Comparison of ENCODE assay signal across 25 cellular contexts in genomic region chr11:97856666-97857065, GRCh38.
A peak's percentile ranks its signal among the peaks of the same experiment; 100 is the strongest.
DNase-seq lines count a peak whose midpoint lies in the region; ATAC-seq and TF ChIP-seq lines count a peak whose summit lies in the region.
"Had no signal": no experiment of that assay in that cellular context is flagged by ENCODE, and none has a peak within 500 bp of the region (broad histone marks: within the 10 kb centered on the region; RNA-seq: fewer than 3 reads in every experiment).

No MANE protein-coding gene starts in this region.

- peaks cover 2% of the 10 kb centered on the region for H3K27me3 Mint-ChIP-seq in glutamatergic neuron (ENCODE audit: unreplicated experiment)
- H3K27me3 Mint-ChIP-seq: IgD-negative memory B cell had no signal

- no peaks in the 10 kb centered on the region for H3K79me2 ChIP-seq in hepatocyte
- H3K79me2 ChIP-seq: parathyroid adenoma had no signal

- H3K4me1 ChIP-seq in hepatocyte (ENCODE audit: insufficient read depth), result no peaks in the 10 kb centered on the region
- H3K4me1 ChIP-seq: breast epithelium, parathyroid adenoma, right lobe of liver, upper lobe of right lung had no signal

- H2AFZ ChIP-seq in hepatocyte, result no peak overlapping the region
- H2AFZ ChIP-seq: parathyroid adenoma had no signal

- H3K27ac Mint-ChIP-seq in glutamatergic neuron (ENCODE audit: unreplicated experiment), result peak overlapping the region; percentile 43
- H3K27ac Mint-ChIP-seq: activated CD8-positive, alpha-beta T cell treated with anti-CD3 and anti-CD28 coated beads, Interleukin-2, amount 10 ng/mL, durations not matched to agents 7 days and 5 days; activated naive CD4-positive, alpha-beta T cell treated with anti-CD3 and anti-CD28 coated beads, Interleukin-2, amount 50 U/mL, for 72 hours; IgD-negative memory B cell; immature natural killer cell; stimulated activated effector memory CD8-positive, alpha-beta T cell treated with anti-CD3 and anti-CD28 coated beads, Interleukin-12 subunit alpha, Interleukin-12 subunit beta, amount 100 ng/mL, for 72 hours had no signal

- H3K4me1 Mint-ChIP-seq in glutamatergic neuron (ENCODE audit: low read depth, unreplicated experiment), result peaks cover 26% of the 10 kb centered on the region
- H3K4me1 Mint-ChIP-seq: IgD-negative memory B cell; immature natural killer cell; stimulated activated effector memory CD8-positive, alpha-beta T cell treated with anti-CD3 and anti-CD28 coated beads, Interleukin-12 subunit alpha, Interleukin-12 subunit beta, amount 100 ng/mL, for 72 hours had no signal

- H3K36me3 Mint-ChIP-seq in glutamatergic neuron (ENCODE audit: unreplicated experiment), result no peaks in the 10 kb centered on the region
- H3K36me3 Mint-ChIP-seq: activated naive CD4-positive, alpha-beta T cell treated with anti-CD3 and anti-CD28 coated beads, Interleukin-2, amount 50 U/mL, for 72 hours; IgD-negative memory B cell; stimulated activated effector memory CD8-positive, alpha-beta T cell treated with anti-CD3 and anti-CD28 coated beads, Interleukin-12 subunit alpha, Interleukin-12 subunit beta, amount 100 ng/mL, for 72 hours had no signal

- no peaks in the 10 kb centered on the region for H3K9me2 ChIP-seq in hepatocyte (replicated peaks; ENCODE audit: insufficient read depth)

- no peaks in the 10 kb centered on the region for H4K20me1 ChIP-seq in hepatocyte (ENCODE audit: insufficient read depth, poor library complexity, severe bottlenecking)

- no peaks in the 10 kb centered on the region for H3K27me3 ChIP-seq in hepatocyte
- H3K27me3 ChIP-seq: breast epithelium, right lobe of liver, upper lobe of right lung had no signal

- no peaks in the 10 kb centered on the region for H3K9me3 ChIP-seq in hepatocyte (ENCODE audit: low read depth)
- H3K9me3 ChIP-seq: breast epithelium, right lobe of liver, upper lobe of right lung had no signal

- peak overlapping the region; percentile 66 for H3K4me3 Mint-ChIP-seq in glutamatergic neuron (ENCODE audit: unreplicated experiment)
- H3K4me3 Mint-ChIP-seq: activated CD8-positive, alpha-beta T cell treated with anti-CD3 and anti-CD28 coated beads, Interleukin-2, amount 10 ng/mL, durations not matched to agents 7 days and 5 days; IgD-negative memory B cell; immature natural killer cell; stimulated activated effector memory CD8-positive, alpha-beta T cell treated with anti-CD3 and anti-CD28 coated beads, Interleukin-12 subunit alpha, Interleukin-12 subunit beta, amount 100 ng/mL, for 72 hours had no signal

- no peak overlapping the region for H3K4me2 ChIP-seq in hepatocyte

- H3K27ac ChIP-seq in hepatocyte, result no peak overlapping the region
- H3K27ac ChIP-seq: breast epithelium, parathyroid adenoma, right lobe of liver, RWPE1, upper lobe of right lung had no signal

- TF ChIP-seq CTCF in glutamatergic neuron (IDR thresholded peaks at IDR 0.05; ENCODE audit: partially characterized antibody, unreplicated experiment), result no peak
- TF ChIP-seq CTCF in hepatocyte (IDR thresholded peaks at IDR 0.05; ENCODE audit: poor library complexity), result no peak

- H3K9me3 Mint-ChIP-seq in glutamatergic neuron (ENCODE audit: unreplicated experiment), result no peaks in the 10 kb centered on the region

- no peaks in the 10 kb centered on the region for H3K36me3 ChIP-seq in hepatocyte (replicated peaks; ENCODE audit: insufficient read depth, low read depth)
- H3K36me3 ChIP-seq: breast epithelium, right lobe of liver, upper lobe of right lung had no signal

- H3K4me3 ChIP-seq in hepatocyte, result no peak overlapping the region
- H3K4me3 ChIP-seq: breast epithelium, GM12878, right lobe of liver, upper lobe of right lung had no signal

- peak; percentile 87 for DNase-seq in NCI-H1105 (lab: John Stamatoyannopoulos, UW)
- DNase-seq in NCI-H69 (lab: John Stamatoyannopoulos, UW), result peak; percentile 99
- DNase-seq in glutamatergic neuron, result no peak
- no peak for DNase-seq in hepatocyte (ENCODE audit: low spot score)
- DNase-seq in stimulated activated CD4-positive, alpha-beta T cell treated with anti-CD3 and anti-CD28 coated beads, Interleukin-2, amount 100 ng/mL, for 24 hours, result no peak
- DNase-seq in C1 segment of cervical spinal cord (lab: John Stamatoyannopoulos, UW), result no peak
- DNase-seq: activated CD4-positive, CD25-positive, alpha-beta regulatory T cell treated with anti-CD3 and anti-CD28 coated beads, Interleukin-2, amount 50 U/mL, for 72 hours; activated CD8-positive, alpha-beta T cell treated with anti-CD3 and anti-CD28 coated beads, Interleukin-2, amount 10 ng/mL, durations not matched to agents 7 days and 5 days; effector CD4-positive, alpha-beta T cell; immature natural killer cell; NCI-H1092 treated with DMSO at 0.1 percent for 48 hours; NCI-H2171 treated with DMSO at 0.1 percent for 48 hours; NCI-H524 treated with DMSO at 0.1 percent for 48 hours; right lobe of liver; stimulated activated CD4-positive, alpha-beta T cell treated with anti-CD3 and anti-CD28 coated beads, Interleukin-4, amount 100 ng/mL, for 1 hour; T-helper 1 cell; upper lobe of right lung had no signal

- 33% methylated on average over 2 of the region's 2 CpGs for WGBS in hepatocyte (ENCODE audit: low lambda C conversion rate, missing lambda C conversion rate)

- ATAC-seq in GM19397 (IDR thresholded peaks at IDR 0.05; ENCODE audit: unreplicated experiment), result no peak
- ATAC-seq: activated CD8-positive, alpha-beta T cell treated with anti-CD3 and anti-CD28 coated beads, Interleukin-2, amount 10 ng/mL, durations not matched to agents 7 days and 5 days; activated naive CD4-positive, alpha-beta T cell treated with anti-CD3 and anti-CD28 coated beads, Interleukin-2, amount 50 U/mL, for 72 hours; GM12878; right lobe of liver; stimulated activated effector memory CD8-positive, alpha-beta T cell treated with anti-CD3 and anti-CD28 coated beads, Interleukin-12 subunit alpha, Interleukin-12 subunit beta, amount 100 ng/mL, for 72 hours; upper lobe of right lung had no signal

Comparison
In these comparisons a context has a peak if more than half of its experiments do, and no peak if none do; other contexts are left out.
1. DNase-seq: peak in NCI-H1105 (single experiment) and NCI-H69 (single experiment); none in glutamatergic neuron (single experiment), hepatocyte (single experiment), stimulated activated CD4-positive, alpha-beta T cell treated with anti-CD3 and anti-CD28 coated beads, Interleukin-2, amount 100 ng/mL, for 24 hours (0 of 2) and C1 segment of cervical spinal cord (0 of 14).